26 cellular contexts compared by ENCODE assay signal in genomic region chr6:146110990-146111389, GRCh38.
"Had no signal": no experiment of that assay in that cellular context is flagged by ENCODE, and none has a peak within 500 bp of the region (broad histone marks: within the 10 kb centered on the region; RNA-seq: fewer than 3 reads in every experiment).

No MANE protein-coding gene starts in this region.

- ATAC-seq: naive thymus-derived CD4-positive, alpha-beta T cell; natural killer cell; pancreas; psoas muscle; right cardiac atrium; right lobe of liver; stimulated activated memory B cell treated with anti-CD40 and anti-IgM and Interleukin-4, amounts not matched to agents 10 μg/mL and 1 μg/mL and 100 μg/mL, for 72 hours; stimulated activated naive CD8-positive, alpha-beta T cell treated with anti-CD3 and anti-CD28 coated beads, Interleukin-15, amount 100 ng/mL, for 72 hours; stimulated activated naive CD8-positive, alpha-beta T cell treated with anti-CD3 and anti-CD28 coated beads, Interleukin-15, Interleukin-2, amounts not matched to agents 100 U/mL and 50 U/mL, for 24 hours; upper lobe of right lung had no signal

- H3K4me1 ChIP-seq: neural progenitor cell, pancreas, psoas muscle, right lobe of liver, sigmoid colon, suprapubic skin, testis, tibial artery, transverse colon, upper lobe of right lung, uterus had no signal

- H3K4me2 ChIP-seq: neural progenitor cell had no signal

- H3K9ac ChIP-seq: neural progenitor cell had no signal

- H3K36me3 ChIP-seq: neural progenitor cell, pancreas, right lobe of liver, sigmoid colon, suprapubic skin, tibial artery, transverse colon, upper lobe of right lung, uterus had no signal

- H3K4me3 ChIP-seq: neural progenitor cell, pancreas, psoas muscle, right lobe of liver, sigmoid colon, suprapubic skin, testis, tibial artery, transverse colon, upper lobe of right lung, uterus had no signal

- FAIRE-seq: pancreas, small intestine had no signal

- H3K9me3 ChIP-seq: pancreas, psoas muscle, right lobe of liver, testis, transverse colon, upper lobe of right lung, uterus had no signal

- H3K27ac ChIP-seq: neural progenitor cell, pancreas, psoas muscle, right lobe of liver, sigmoid colon, suprapubic skin, testis, tibial artery, transverse colon, upper lobe of right lung, uterus had no signal

- H3K27me3 ChIP-seq: neural progenitor cell, pancreas, right lobe of liver, sigmoid colon, suprapubic skin, testis, tibial artery, transverse colon, upper lobe of right lung, uterus had no signal

- H2AFZ ChIP-seq: neural progenitor cell had no signal

- DNase-seq: naive thymus-derived CD4-positive, alpha-beta T cell; natural killer cell; occipital lobe; pancreas; posterior cingulate gyrus; psoas muscle; right cardiac atrium; right lobe of liver; sigmoid colon; small intestine; stimulated activated CD4-positive, alpha-beta T cell treated with anti-CD3 and anti-CD28 coated beads, Interleukin-1b, Interleukin-23, amount 100 ng/mL, for 48 hours; stimulated activated CD4-positive, alpha-beta T cell treated with anti-CD3 and anti-CD28 coated beads, Interleukin-4, amount 100 ng/mL, for 1 hour; stimulated activated CD4-positive, alpha-beta T cell treated with anti-CD3 and anti-CD28 coated beads, Interleukin-4, amount 100 ng/mL, for 4 hours; stimulated activated CD8-positive, alpha-beta memory T cell treated with anti-CD3 and anti-CD28 coated beads, Interleukin-4, amount 100 ng/mL, for 48 hours; stimulated activated naive CD4-positive, alpha-beta T cell; stimulated activated naive CD8-positive, alpha-beta T cell treated with anti-CD3 and anti-CD28 coated beads, Interleukin-15, amount 100 ng/mL, for 72 hours; stimulated activated naive CD8-positive, alpha-beta T cell treated with anti-CD3 and anti-CD28 coated beads, Interleukin-15, Interleukin-2, amounts not matched to agents 100 U/mL and 50 U/mL, for 24 hours; substantia nigra; testis; tibial artery; transverse colon; upper lobe of right lung; uterus had no signal
